ENCODE assay signal across 23 cellular contexts in genomic region chr5:136780518-136780917, GRCh38.
DNase-seq lines count a peak whose midpoint lies in the region; ATAC-seq and TF ChIP-seq lines count a peak whose summit lies in the region.
"Had no signal": no experiment of that assay in that cellular context is flagged by ENCODE, and none has a peak within 500 bp of the region (broad histone marks: within the 10 kb centered on the region; RNA-seq: fewer than 3 reads in every experiment).

No MANE protein-coding gene starts in this region.

- H3K9me3 ChIP-seq in SJSA1 (replicated peaks) = no peaks in the 10 kb centered on the region
- H3K9me3 ChIP-seq: adrenal gland, vagina had no signal

- H3K27me3 Mint-ChIP-seq in HFFc6 (ENCODE audit: insufficient read depth) = no peaks in the 10 kb centered on the region

- H3K4me1 ChIP-seq in SJSA1 (replicated peaks) (peaks cover 40% of the 10 kb centered on the region), foreskin keratinocyte (no peaks in the 10 kb centered on the region)
- H3K4me1 ChIP-seq: vagina had no signal

- H3K27ac ChIP-seq in SJSA1 (peak overlapping the region; percentile 75), foreskin keratinocyte (no peak overlapping the region)
- H3K27ac ChIP-seq: adrenal gland, vagina had no signal

- H3K27ac Mint-ChIP-seq in HFFc6 = 0 out of 2 replicates have a peak overlapping the region, but pooled peaks have one; percentile 10
- H3K27ac Mint-ChIP-seq: activated CD4-positive, alpha-beta T cell treated with anti-CD3 and anti-CD28 coated beads for 36 hours had no signal

- no peaks in the 10 kb centered on the region for H3K36me3 ChIP-seq in SJSA1
- H3K36me3 ChIP-seq: adrenal gland, vagina had no signal

- no peak overlapping the region for H3K4me3 Mint-ChIP-seq in HFFc6
- H3K4me3 Mint-ChIP-seq: activated CD4-positive, alpha-beta T cell treated with anti-CD3 and anti-CD28 coated beads for 36 hours had no signal

- no peak for ATAC-seq in foreskin keratinocyte
- no peak for ATAC-seq in HG03521 (IDR thresholded peaks at IDR 0.05; ENCODE audit: unreplicated experiment)
- ATAC-seq in HG03097 (IDR thresholded peaks at IDR 0.05; ENCODE audit: low FRiP score, unreplicated experiment) = no peak
- no peak for ATAC-seq in HG03175 (IDR thresholded peaks at IDR 0.05; ENCODE audit: unreplicated experiment)
- ATAC-seq: activated CD4-positive, alpha-beta T cell treated with anti-CD3 and anti-CD28 coated beads for 36 hours; GM12878; left cardiac atrium; sciatic nerve had no signal

- TF ChIP-seq CTCF in HFFc6 (IDR thresholded peaks at IDR 0.05) (peak; percentile 20; the same call in 1 of the 2 replicates), foreskin keratinocyte (conservative IDR thresholded peaks at IDR 0.05) (peak; percentile 19)

- no peaks in the 10 kb centered on the region for H3K9me3 Mint-ChIP-seq in HFFc6

- H3K4me1 Mint-ChIP-seq in HFFc6 (ENCODE audit: low read depth) = peaks cover 50% of the 10 kb centered on the region
- H3K4me1 Mint-ChIP-seq: activated CD4-positive, alpha-beta T cell treated with anti-CD3 and anti-CD28 coated beads for 36 hours had no signal

- no peaks in the 10 kb centered on the region for H3K27me3 ChIP-seq in SJSA1 (replicated peaks)
- H3K27me3 ChIP-seq in foreskin keratinocyte = no peaks in the 10 kb centered on the region
- H3K27me3 ChIP-seq: adrenal gland, vagina had no signal

- peak; percentile 13 for DNase-seq in Ammon's horn (ENCODE audit: low spot score)
- DNase-seq in HFFc6 = no peak
- DNase-seq in SJSA1 (ENCODE audit: low read depth in 1 of 2, low spot score in 2 of 2) = peak in 1 of 2 experiments; percentile 44
- DNase-seq in foreskin keratinocyte = no peak
- DNase-seq in dermis blood vessel endothelial cell = no peak
- DNase-seq: activated CD4-positive, alpha-beta T cell treated with anti-CD3 and anti-CD28 coated beads for 36 hours; activated effector memory CD4-positive, alpha-beta T cell treated with anti-CD3 and anti-CD28 coated beads, Interleukin-2, amount 50 U/mL, for 16 hours; adrenal gland; COR-L47; effector CD8-positive, alpha-beta T cell; foreskin fibroblast; Karpas-422; left cardiac atrium; NCI-H446 treated with DMSO at 0.1 percent for 48 hours; SHP77 treated with DMSO at 0.1 percent for 48 hours; stimulated activated CD4-positive, alpha-beta T cell treated with anti-CD3 and anti-CD28 coated beads, Interleukin-2, amount 100 ng/mL, for 24 hours; T-helper 9 cell had no signal

- H3K4me3 ChIP-seq in SJSA1 = no peak overlapping the region
- H3K4me3 ChIP-seq: adrenal gland, GM12878, vagina had no signal

- H3K36me3 Mint-ChIP-seq in HFFc6 (ENCODE audit: low read depth) = peaks cover 4% of the 10 kb centered on the region; the same call in 1 of the 2 replicates
